ENCODE assay signal across 8 cellular contexts in the genomic region with DNA sequence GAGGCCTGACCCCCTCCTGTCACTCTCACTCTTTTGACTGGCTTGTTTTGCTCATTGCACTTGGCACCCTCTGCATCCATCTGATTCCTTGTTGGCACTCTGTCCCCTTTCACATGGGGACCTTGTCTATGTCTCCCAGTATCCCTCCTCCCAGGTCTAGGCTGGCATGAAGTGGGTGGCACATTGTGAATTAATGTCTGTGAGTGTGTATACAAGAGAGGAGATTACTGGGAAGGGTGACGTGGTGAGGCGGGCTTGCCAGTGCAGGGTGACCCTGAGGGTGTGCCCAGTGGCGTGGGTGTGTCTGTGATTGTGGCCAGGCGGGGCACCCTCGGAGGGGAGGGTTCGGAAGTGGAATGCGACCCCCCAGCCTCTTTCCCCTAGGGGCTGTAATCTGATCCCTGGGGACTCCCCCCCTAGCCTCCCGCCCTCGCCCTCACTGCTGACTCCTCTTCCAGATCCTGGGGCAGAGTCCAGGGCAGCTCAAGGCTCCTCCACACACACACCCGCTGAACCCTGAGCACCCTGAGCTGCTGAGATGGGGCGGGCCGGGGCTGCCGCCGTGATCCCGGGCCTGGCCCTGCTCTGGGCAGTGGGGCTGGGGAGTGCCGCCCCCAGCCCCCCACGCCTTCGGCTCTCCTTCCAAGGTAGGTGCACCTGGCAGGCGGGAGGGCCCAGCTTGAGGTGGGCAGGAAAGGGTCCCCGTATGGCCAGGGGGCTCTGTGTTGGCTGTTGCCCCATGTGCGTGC. TPM values are rescaled to one million over a fixed set of nuclear protein-coding genes. Genes with fewer than 3 reads are reported as not detected.
DNase-seq lines count a peak whose midpoint lies in the region; ATAC-seq and TF ChIP-seq lines count a peak whose summit lies in the region.
"Had no signal": no experiment of that assay in that cellular context is flagged by ENCODE, and none has a peak within 500 bp of the region (broad histone marks: within the 10 kb centered on the region; RNA-seq: fewer than 3 reads in every experiment).

A gene (plus strand): TSS at position 445 of the 749 bp plus-strand sequence. CDS start 94 bp downstream, at position 539.

- no peaks in the 10 kb centered on the region for H3K36me3 ChIP-seq in upper lobe of left lung

- DNase-seq in dedifferentiated amniotic fluid mesenchymal stem cell (ENCODE audit: extremely low spot score) (peak; percentile 63), mesenteric fat pad (ENCODE audit: low spot score) (no peak), upper lobe of left lung (peak; percentile 84 to 92), NCI-H1694 (lab: John Stamatoyannopoulos, UW) (no peak)
- DNase-seq in activated naive CD8-positive, alpha-beta T cell treated with anti-CD3 and anti-CD28 coated beads, Interleukin-2, amount 50 U/mL, for 24 hours = no peak
- DNase-seq: HCEC 1CT had no signal

- H3K36me3 Mint-ChIP-seq in IgD-negative memory B cell = no peaks in the 10 kb centered on the region
- H3K36me3 Mint-ChIP-seq in activated naive CD8-positive, alpha-beta T cell treated with anti-CD3 and anti-CD28 coated beads, Interleukin-2, amount 50 U/mL, for 24 hours (ENCODE audit: low read depth) = no peaks in the 10 kb centered on the region

- H3K4me3 ChIP-seq in upper lobe of left lung = peak within 1 kb of the TSS in 3 of 4 donors; percentile 41 to 57 (median 54)

- ATAC-seq in upper lobe of left lung (ENCODE audit: low FRiP score in 2 of 2) = peak; percentile 3 to 65
- no peak for ATAC-seq in GM18858 (IDR thresholded peaks at IDR 0.05; ENCODE audit: unreplicated experiment)
- no peak for ATAC-seq in activated naive CD8-positive, alpha-beta T cell treated with anti-CD3 and anti-CD28 coated beads, Interleukin-2, amount 50 U/mL, for 24 hours

- TF ChIP-seq POLR2A in upper lobe of left lung (IDR thresholded peaks at IDR 0.05) = peak in 1 of 4 donors; percentile 65

- peak in 1 of 4 donors; percentile 63 for TF ChIP-seq EP300 in upper lobe of left lung (IDR thresholded peaks at IDR 0.05)

- peaks cover 8% of the 10 kb centered on the region for H3K27me3 Mint-ChIP-seq in IgD-negative memory B cell
- peaks cover 29% of the 10 kb centered on the region for H3K27me3 Mint-ChIP-seq in activated naive CD8-positive, alpha-beta T cell treated with anti-CD3 and anti-CD28 coated beads, Interleukin-2, amount 50 U/mL, for 24 hours

- H3K27ac ChIP-seq in upper lobe of left lung = peak within 1 kb of the TSS; percentile 84 to 98 (median 96)

- peaks cover 68 to 92% (median 78%) of the 10 kb centered on the region in 4 donors for H3K4me1 ChIP-seq in upper lobe of left lung

- H3K9me3 ChIP-seq in upper lobe of left lung = no peaks in the 10 kb centered on the region

- peaks cover 0 to 4% (median 0%) of the 10 kb centered on the region in 4 donors for H3K27me3 ChIP-seq in upper lobe of left lung

- no peaks in the 10 kb centered on the region for H3K9me3 Mint-ChIP-seq in IgD-negative memory B cell
- H3K9me3 Mint-ChIP-seq in activated naive CD8-positive, alpha-beta T cell treated with anti-CD3 and anti-CD28 coated beads, Interleukin-2, amount 50 U/mL, for 24 hours = no peaks in the 10 kb centered on the region

- H3K4me3 Mint-ChIP-seq in IgD-negative memory B cell = no peak within 1 kb of the TSS
- no peak within 1 kb of the TSS for H3K4me3 Mint-ChIP-seq in activated naive CD8-positive, alpha-beta T cell treated with anti-CD3 and anti-CD28 coated beads, Interleukin-2, amount 50 U/mL, for 24 hours

- H3K27ac Mint-ChIP-seq in IgD-negative memory B cell = peak within 1 kb of the TSS in 2 of 3 donors; percentile 25 to 61
- H3K27ac Mint-ChIP-seq in activated naive CD8-positive, alpha-beta T cell treated with anti-CD3 and anti-CD28 coated beads, Interleukin-2, amount 50 U/mL, for 24 hours = no peak within 1 kb of the TSS

- WGBS in upper lobe of left lung, 2 donors = 49 to 54% methylated on average over 12 to 21 of the region's 21 CpGs

- TF ChIP-seq CTCF in upper lobe of left lung (IDR thresholded peaks at IDR 0.05) = peak in 1 of 6 experiments; percentile 9

- H3K4me1 Mint-ChIP-seq in IgD-negative memory B cell = peaks cover 5 to 11% (median 5%) of the 10 kb centered on the region in 3 donors
- H3K4me1 Mint-ChIP-seq in activated naive CD8-positive, alpha-beta T cell treated with anti-CD3 and anti-CD28 coated beads, Interleukin-2, amount 50 U/mL, for 24 hours = peaks cover 10% of the 10 kb centered on the region

RNA-seq across cellular contexts. Expression of the gene that starts here (rescaled TPM):
- polyA plus RNA-seq in IgD-negative memory B cell = not detected
- total RNA-seq in mesenteric fat pad (22.1 TPM), upper lobe of left lung (100 to 1,000 TPM in 5 of 6 donors, 10 to 100 TPM in 1; 98.3 to 242 (median 122) TPM)

Comparison
In these comparisons a context has a peak if more than half of its experiments do, and no peak if none do; other contexts are left out.
1. DNase-seq: peak in dedifferentiated amniotic fluid mesenchymal stem cell (single experiment) and upper lobe of left lung (2 of 2); none in mesenteric fat pad (single experiment), NCI-H1694 (single experiment) and activated naive CD8-positive, alpha-beta T cell treated with anti-CD3 and anti-CD28 coated beads, Interleukin-2, amount 50 U/mL, for 24 hours (single experiment).
2. ATAC-seq: peak in upper lobe of left lung (2 of 2); none in GM18858 (single experiment) and activated naive CD8-positive, alpha-beta T cell treated with anti-CD3 and anti-CD28 coated beads, Interleukin-2, amount 50 U/mL, for 24 hours (single experiment).